In the genomic region with DNA sequence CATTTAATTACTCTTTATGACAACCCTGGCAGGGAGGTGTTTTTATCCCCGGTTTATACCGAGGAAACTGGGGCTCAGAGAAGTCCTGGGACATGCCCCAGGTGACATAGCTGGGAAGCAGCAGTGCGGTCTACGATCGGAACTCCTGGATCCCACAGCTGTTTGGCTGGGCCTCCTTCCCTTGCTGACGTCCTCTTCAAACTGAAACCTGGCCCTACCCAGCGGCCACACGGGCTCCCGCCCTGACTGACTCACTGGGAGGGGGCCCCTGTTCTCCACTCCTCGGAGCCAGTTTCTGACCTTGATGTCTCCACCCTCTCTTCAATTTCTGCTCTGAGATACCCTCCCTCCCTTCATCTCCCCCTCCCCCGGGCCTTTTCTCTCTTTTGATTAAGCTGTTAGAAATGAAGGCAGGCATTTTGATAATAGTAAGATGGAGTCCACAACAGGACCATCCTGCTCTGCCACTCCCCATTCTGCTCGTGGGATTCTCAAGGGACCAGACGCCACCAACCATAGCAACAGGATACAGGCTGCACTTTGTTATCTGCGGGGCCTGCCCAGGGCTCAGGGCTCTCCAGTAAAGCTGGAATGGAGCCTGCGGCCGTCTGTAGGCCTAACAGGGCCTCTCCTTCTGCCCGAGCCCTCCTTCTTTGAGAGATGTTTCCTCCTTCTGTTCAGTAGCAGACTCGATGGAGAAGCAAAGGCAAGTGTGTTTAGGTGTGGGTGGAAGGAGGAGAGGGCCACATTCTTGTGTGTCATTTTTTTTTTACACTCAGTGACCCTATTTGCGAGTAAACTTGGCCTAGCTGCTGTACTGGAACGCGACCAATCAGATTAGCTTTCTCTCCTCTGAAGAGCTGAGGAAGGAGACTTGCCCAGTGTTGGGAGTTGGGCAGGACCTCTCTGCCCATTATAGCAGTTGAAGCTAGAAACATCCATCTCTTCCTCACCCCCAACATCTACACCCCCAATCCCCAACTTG, we compare ENCODE assay signal across 11 cellular contexts. TPM values are rescaled to one million over a fixed set of nuclear protein-coding genes. Genes with fewer than 3 reads are reported as not detected.
A peak's percentile ranks its signal among the peaks of the same experiment; 100 is the strongest.
DNase-seq lines count a peak whose midpoint lies in the region; ATAC-seq and TF ChIP-seq lines count a peak whose summit lies in the region.
"Had no signal": no experiment of that assay in that cellular context is flagged by ENCODE, and none has a peak within 500 bp of the region (broad histone marks: within the 10 kb centered on the region; RNA-seq: fewer than 3 reads in every experiment).

No MANE protein-coding gene starts in this region.

- H3K79me2 ChIP-seq in ACC112 (ENCODE audit: control insufficient read depth, insufficient read depth, low read length, unreplicated experiment): no peaks in the 10 kb centered on the region

- intact Hi-C loops in mucosa of descending colon (cut with DNase I, micrococcal nuclease): loop anchor here in 1 of 2 donors (10.0 kb wide), 1 partner anchor 145 kb away; no protein-coding TSS in a partner anchor

- ATAC-seq in mucosa of descending colon: peak; percentile 92
- no peak for ATAC-seq in GM19023 (IDR thresholded peaks at IDR 0.05; ENCODE audit: unreplicated experiment)
- ATAC-seq in GM18505 (IDR thresholded peaks at IDR 0.05; ENCODE audit: unreplicated experiment): no peak
- no peak for ATAC-seq in HG03039 (IDR thresholded peaks at IDR 0.05; ENCODE audit: unreplicated experiment)
- ATAC-seq: activated naive CD4-positive, alpha-beta T cell treated with anti-CD3 and anti-CD28 coated beads, Interleukin-2, amount 50 U/mL, for 72 hours; stimulated activated naive CD8-positive, alpha-beta T cell treated with anti-CD3 and anti-CD28 coated beads, Interleukin-15, amount 100 ng/mL, for 72 hours had no signal

- no peaks in the 10 kb centered on the region for H3K36me3 ChIP-seq in ACC112 (ENCODE audit: insufficient read depth, low read length)
- no peaks in the 10 kb centered on the region for H3K36me3 ChIP-seq in duodenal mucosa (ENCODE audit: control insufficient read depth in 1 of 2, insufficient read depth in 2 of 2, low read length in 2 of 2)
- no peaks in the 10 kb centered on the region for H3K36me3 ChIP-seq in mucosa of descending colon (ENCODE audit: low read depth)

- no peaks in the 10 kb centered on the region for H3K9me3 ChIP-seq in duodenal mucosa (ENCODE audit: control insufficient read depth in 1 of 2, low read length in 2 of 2)
- H3K9me3 ChIP-seq in mucosa of descending colon: no peaks in the 10 kb centered on the region

- H3K27ac ChIP-seq in ACC112 (ENCODE audit: low read depth, low read length): peak overlapping the region; percentile 20; the same call in 1 of the 2 replicates
- peak overlapping the region; percentile 26 for H3K27ac ChIP-seq in duodenal mucosa (ENCODE audit: low read depth, low read length)

- H2AFZ ChIP-seq in ACC112 (ENCODE audit: low read length, unreplicated experiment): peak overlapping the region; percentile 75

- H3K4me3 ChIP-seq in ACC112 (ENCODE audit: low read depth, low read length): peak overlapping the region; percentile 44
- H3K4me3 ChIP-seq in duodenal mucosa (ENCODE audit: low read depth in 1 of 2, low read length in 2 of 2): peak overlapping the region; percentile 31 to 45
- no peak overlapping the region for H3K4me3 ChIP-seq in mucosa of descending colon

- peak; percentile 74 for DNase-seq in M059J (ENCODE audit: low read depth)
- peak; percentile 73 to 84 (median 80) for DNase-seq in mucosa of descending colon
- no peak for DNase-seq in GM20000 (ENCODE audit: low spot score)
- DNase-seq: naive B cell; stimulated activated naive CD8-positive, alpha-beta T cell treated with anti-CD3 and anti-CD28 coated beads, Interleukin-15, amount 100 ng/mL, for 72 hours had no signal

- TF ChIP-seq CTCF in mucosa of descending colon (IDR thresholded peaks at IDR 0.05): no peak
- TF ChIP-seq CTCF in GM20000 (IDR thresholded peaks at IDR 0.05; ENCODE audit: extremely low read depth, missing control alignments): no peak

- H3K4me1 ChIP-seq in ACC112 (ENCODE audit: control insufficient read depth, insufficient read depth, low read length, unreplicated experiment) (peaks cover 31% of the 10 kb centered on the region), duodenal mucosa (ENCODE audit: control insufficient read depth in 1 of 2, insufficient read depth in 2 of 2, low read length in 2 of 2) (peaks cover 16 to 23% of the 10 kb centered on the region in 2 donors), mucosa of descending colon (ENCODE audit: low read depth) (peaks cover 10% of the 10 kb centered on the region)

- H3K27me3 ChIP-seq in ACC112 (ENCODE audit: insufficient read depth, low read length) (no peaks in the 10 kb centered on the region), duodenal mucosa (ENCODE audit: control insufficient read depth in 1 of 2, insufficient read depth in 2 of 2, low read length in 2 of 2) (no peaks in the 10 kb centered on the region)

- TF ChIP-seq POLR2A in GM18505 (IDR thresholded peaks at IDR 0.05; ENCODE audit: borderline replicate concordance, extremely low read depth, insufficient read depth, insufficient read length): no peak

- H3K9ac ChIP-seq in duodenal mucosa (ENCODE audit: low read depth in 1 of 2, low read length in 2 of 2): peak overlapping the region; percentile 12 to 54

RNA-seq across cellular contexts. Expression of gene EPB41L4B, which starts 8.7 kb away (rescaled TPM):
- total RNA-seq in M059J (2014; rRNA removed; shearing (Covaris generic)): 4.7 and 6.5 TPM in 2 replicates
- 100 to 1,000 TPM in 2 of 3 donors, 10 to 100 TPM in 1; 56.3 to 163 (median 122) TPM for total RNA-seq in mucosa of descending colon
